Comparison of ENCODE assay signal across 1 cellular context in genomic region chr13:57673197-57673596, GRCh38.
TF ChIP-seq lines count a peak whose summit lies in the region.

No MANE protein-coding gene starts in this region.

TF ChIP-seq in GM12878, 131 proteins besides CTCF, POLR2A, EP300 and RAD21:
- TF ChIP-seq ZBTB40 (IDR thresholded peaks at IDR 0.05; ENCODE audit: borderline replicate concordance), result no peak
- TF ChIP-seq JUND (IDR thresholded peaks at IDR 0.05; ENCODE audit: low read depth, low read length), result no peak
- no peak for TF ChIP-seq RAD51 (IDR thresholded peaks at IDR 0.05)
- TF ChIP-seq TCF12 (IDR thresholded peaks at IDR 0.05; ENCODE audit: low read depth, low read length), result no peak
- no peak for TF ChIP-seq POLR2AphosphoS5 (IDR thresholded peaks at IDR 0.05; ENCODE audit: low read length)
- TF ChIP-seq ZSCAN29 (IDR thresholded peaks at IDR 0.05), result no peak
- no peak for TF ChIP-seq MYC (IDR thresholded peaks at IDR 0.05; ENCODE audit: insufficient read depth, insufficient read length, insufficient replicate concordance, low read length, severe bottlenecking)
- no peak for TF ChIP-seq HCFC1 (IDR thresholded peaks at IDR 0.05; ENCODE audit: low read length)
- TF ChIP-seq FOXK2 (IDR thresholded peaks at IDR 0.05), result no peak
- TF ChIP-seq CHD2 (IDR thresholded peaks at IDR 0.05; ENCODE audit: borderline replicate concordance, low read depth, low read length), result no peak
- no peak for TF ChIP-seq SIN3A (IDR thresholded peaks at IDR 0.05; ENCODE audit: low read depth, low read length)
- no peak for TF ChIP-seq MXI1 (IDR thresholded peaks at IDR 0.05; ENCODE audit: low read depth, low read length)
